1 cellular context compared by ENCODE assay signal in genomic region chr5:53092242-53092641, GRCh38.
TF ChIP-seq lines count a peak whose summit lies in the region.

No MANE protein-coding gene starts in this region.

TF ChIP-seq in HepG2, 621 proteins besides CTCF, POLR2A, EP300 and RAD21:
- TF ChIP-seq JUNB (CRISPR knock-in tag; IDR thresholded peaks at IDR 0.05; ENCODE audit: borderline replicate concordance), result no peak
- no peak for TF ChIP-seq THAP8 (CRISPR knock-in tag; IDR thresholded peaks at IDR 0.05; ENCODE audit: borderline replicate concordance)
- TF ChIP-seq MXD4 (CRISPR knock-in tag; IDR thresholded peaks at IDR 0.05), result no peak
- no peak for TF ChIP-seq SMAD9 (CRISPR knock-in tag; IDR thresholded peaks at IDR 0.05)
- TF ChIP-seq ZNF749 (CRISPR knock-in tag; IDR thresholded peaks at IDR 0.05; ENCODE audit: borderline replicate concordance), result no peak
- TF ChIP-seq BRF2 (CRISPR knock-in tag; IDR thresholded peaks at IDR 0.05), result no peak
- TF ChIP-seq ZNF530 (CRISPR knock-in tag; IDR thresholded peaks at IDR 0.05; ENCODE audit: low read depth), result no peak
- no peak for TF ChIP-seq ZNF616 (CRISPR knock-in tag; IDR thresholded peaks at IDR 0.05; ENCODE audit: low read depth)
- no peak for TF ChIP-seq ZSCAN5A (CRISPR knock-in tag; IDR thresholded peaks at IDR 0.05; ENCODE audit: borderline replicate concordance)
- TF ChIP-seq REST (IDR thresholded peaks at IDR 0.05; ENCODE audit: borderline replicate concordance in 1 of 2, low read depth in 1 of 2, low read length in 2 of 2), result no peak
- TF ChIP-seq SMARCC2 (IDR thresholded peaks at IDR 0.05), result no peak
- no peak for TF ChIP-seq CBFB (CRISPR knock-in tag; IDR thresholded peaks at IDR 0.05)
